ENCODE assay signal across 21 cellular contexts in genomic region chr21:35737425-35737824, GRCh38.
DNase-seq lines count a peak whose midpoint lies in the region; ATAC-seq, FAIRE-seq and TF ChIP-seq lines count a peak whose summit lies in the region.
"Had no signal": no experiment of that assay in that cellular context is flagged by ENCODE, and none has a peak within 500 bp of the region (broad histone marks: within the 10 kb centered on the region; RNA-seq: fewer than 3 reads in every experiment).

No MANE protein-coding gene starts in this region.

- no peak overlapping the region for H3K4me3 Mint-ChIP-seq in activated T-cell treated with anti-CD3 and anti-CD28 coated beads, Interleukin-2, amount 50 U/mL, for 72 hours
- H3K4me3 Mint-ChIP-seq: CD8-positive, alpha-beta T cell had no signal

- intact Hi-C loops in left ventricle myocardium inferior (cut with micrococcal nuclease) (no loop called here), left ventricle myocardium superior (cut with micrococcal nuclease) (no loop called here), mammary epithelial cell (cut with micrococcal nuclease) (no loop called here)

- TF ChIP-seq CTCF in left ventricle myocardium inferior (IDR thresholded peaks at IDR 0.05; ENCODE audit: borderline replicate concordance) (no peak), mammary epithelial cell (conservative IDR thresholded peaks at IDR 0.05 in 1 of 2, IDR thresholded peaks at IDR 0.05 in 1 of 2; ENCODE audit: extremely low read depth in 1 of 2, insufficient read depth in 1 of 2, low read depth in 1 of 2, low read length in 2 of 2) (no peak), osteoblast (IDR thresholded peaks at IDR 0.05; ENCODE audit: extremely low read depth, low read depth, low read length) (no peak)

- no peak for ATAC-seq in left ventricle myocardium superior
- no peak for ATAC-seq in activated T-cell treated with anti-CD3 and anti-CD28 coated beads, Interleukin-2, amount 50 U/mL, for 72 hours (replicated peaks in 1 of 2)
- ATAC-seq: CD8-positive, alpha-beta T cell had no signal

- no peak overlapping the region for H3K9ac ChIP-seq in mammary epithelial cell (ENCODE audit: insufficient read depth, low read length)

- H3K27me3 Mint-ChIP-seq in activated T-cell treated with anti-CD3 and anti-CD28 coated beads, Interleukin-2, amount 50 U/mL, for 72 hours (ENCODE audit: low read depth) = peaks cover 7% of the 10 kb centered on the region

- in situ Hi-C loops in mammary epithelial cell (cut with MboI; ENCODE audit: low sequenced_read_pairs in 2 of 2) = no loop called here

- H2AFZ ChIP-seq in mammary epithelial cell (ENCODE audit: low read depth, low read length) (peak overlapping the region; percentile 89), osteoblast (ENCODE audit: low read length) (peak overlapping the region; percentile 62)

- no peak for FAIRE-seq in small intestine (lab: Jason Lieb, UNC)
- FAIRE-seq: A204.1, G401.6, H1 had no signal

- H3K9me3 Mint-ChIP-seq in activated T-cell treated with anti-CD3 and anti-CD28 coated beads, Interleukin-2, amount 50 U/mL, for 72 hours = peaks cover 3 to 4% of the 10 kb centered on the region in 2 donors

- BruUV-seq in mammary epithelial cell (replicated peaks; lab: Mats Ljungman, UMichigan) = no TSS peak

- H3K4me3 ChIP-seq in left ventricle myocardium inferior = no peak overlapping the region
- H3K4me3 ChIP-seq in mammary epithelial cell (replicated peaks in 1 of 3; ENCODE audit: insufficient read depth in 1 of 3, low read depth in 2 of 3, low read length in 3 of 3) = no peak overlapping the region
- peak overlapping the region; percentile 1 for H3K4me3 ChIP-seq in osteoblast (ENCODE audit: insufficient read depth, low read length)
- H3K4me3 ChIP-seq in small intestine (ENCODE audit: low read depth in 1 of 2, low read length in 2 of 2) = no peak overlapping the region

- H3K36me3 Mint-ChIP-seq in activated T-cell treated with anti-CD3 and anti-CD28 coated beads, Interleukin-2, amount 50 U/mL, for 72 hours (ENCODE audit: insufficient read depth in 2 of 2) = no peaks in the 10 kb centered on the region
- H3K36me3 Mint-ChIP-seq: CD8-positive, alpha-beta T cell had no signal

- H3K27ac Mint-ChIP-seq in activated T-cell treated with anti-CD3 and anti-CD28 coated beads, Interleukin-2, amount 50 U/mL, for 72 hours = no peak overlapping the region
- H3K27ac Mint-ChIP-seq: CD8-positive, alpha-beta T cell had no signal

- WGBS in mammary epithelial cell (ENCODE audit: low coverage, missing lambda C conversion rate) = 55% methylated on average over 4 of the region's 4 CpGs
- WGBS in small intestine, 3 donors = 74 to 94% (median 82%) methylated on average over 4 of the region's 4 CpGs

- no peaks in the 10 kb centered on the region for H3K4me1 Mint-ChIP-seq in activated T-cell treated with anti-CD3 and anti-CD28 coated beads, Interleukin-2, amount 50 U/mL, for 72 hours (ENCODE audit: low read depth)

- H4K20me1 ChIP-seq in mammary epithelial cell (ENCODE audit: insufficient read depth, low read length) (no peaks in the 10 kb centered on the region), osteoblast (ENCODE audit: insufficient read depth, low read length) (no peaks in the 10 kb centered on the region)

- H3K27ac ChIP-seq in left ventricle myocardium inferior (replicated peaks) (peak overlapping the region; percentile 46), mammary epithelial cell (ENCODE audit: insufficient read depth, low read depth, low read length) (no peak overlapping the region), osteoblast (ENCODE audit: low read depth, low read length) (peak overlapping the region; percentile 87), small intestine (ENCODE audit: low read depth in 1 of 2, low read length in 1 of 2) (no peak overlapping the region)

- H3K4me1 ChIP-seq in left ventricle myocardium inferior (peaks cover 5% of the 10 kb centered on the region), mammary epithelial cell (ENCODE audit: insufficient read depth, low read length) (peaks cover 15% of the 10 kb centered on the region), osteoblast (ENCODE audit: insufficient read depth, low read length) (peaks cover 27% of the 10 kb centered on the region), small intestine (ENCODE audit: control insufficient read depth in 2 of 2, insufficient read depth in 1 of 2, low read depth in 1 of 2, low read length in 1 of 2) (no peaks in the 10 kb centered on the region)
- H3K4me1 ChIP-seq: Caco-2 had no signal

- H3K4me2 ChIP-seq in mammary epithelial cell (ENCODE audit: insufficient read depth, low read depth, low read length) = no peak overlapping the region
- H3K4me2 ChIP-seq in osteoblast (ENCODE audit: insufficient read depth, low read length) = peak overlapping the region; percentile 55

- H3K9me3 ChIP-seq in left ventricle myocardium inferior (replicated peaks) = peaks cover 26% of the 10 kb centered on the region
- H3K9me3 ChIP-seq in mammary epithelial cell (replicated peaks; ENCODE audit: insufficient read depth, low read length) = no peaks in the 10 kb centered on the region
- H3K9me3 ChIP-seq in osteoblast (ENCODE audit: low read depth, low read length) = no peaks in the 10 kb centered on the region
- H3K9me3 ChIP-seq in small intestine (ENCODE audit: control insufficient read depth, low read depth) = no peaks in the 10 kb centered on the region
- H3K9me3 ChIP-seq: Caco-2 had no signal

- H3K36me3 ChIP-seq in left ventricle myocardium inferior (no peaks in the 10 kb centered on the region), mammary epithelial cell (ENCODE audit: insufficient read depth, low read length) (no peaks in the 10 kb centered on the region), osteoblast (ENCODE audit: insufficient read depth, low read length) (no peaks in the 10 kb centered on the region), small intestine (ENCODE audit: control insufficient read depth in 2 of 2, insufficient read depth in 2 of 2, low read length in 2 of 2) (no peaks in the 10 kb centered on the region)

- dilution Hi-C loops in mammary epithelial cell (cut with HindIII; ENCODE audit: low sequenced_read_pairs) = no loop called here

- CTCF ChIA-PET in mammary epithelial cell (lab: Charles Lee; ENCODE audit: low non-redundant PET) = no interaction called here

- DNase-seq in left ventricle myocardium inferior (no peak), left ventricle myocardium superior (no peak), mammary epithelial cell (no peak), osteoblast (ENCODE audit: insufficient read length, low spot score, missing footprints) (no peak), small intestine (no peak), retina (no peak)
- DNase-seq in activated T-cell treated with anti-CD3 and anti-CD28 coated beads, Interleukin-2, amount 50 U/mL, for 72 hours = no peak
- DNase-seq: Caco-2; CD8-positive, alpha-beta T cell; HCEC 1CT; IMR-90; KG1; MM.1S; NCI-H1694 treated with DMSO at 0.1 percent for 48 hours; NCI-H2081; NCI-H2227 treated with DMSO at 0.1 percent for 48 hours; NCI-H526 treated with DMSO at 0.1 percent for 48 hours; RPMI8226 had no signal

- H3K27me3 ChIP-seq in left ventricle myocardium inferior (ENCODE audit: low read depth) (peaks cover 7% of the 10 kb centered on the region), mammary epithelial cell (ENCODE audit: insufficient read depth, low read length) (no peaks in the 10 kb centered on the region), osteoblast (ENCODE audit: insufficient read depth, low read length) (no peaks in the 10 kb centered on the region), small intestine (ENCODE audit: control insufficient read depth in 2 of 2, insufficient read depth in 2 of 2, low read length in 2 of 2) (no peaks in the 10 kb centered on the region)

- no peaks in the 10 kb centered on the region for H3K79me2 ChIP-seq in mammary epithelial cell (ENCODE audit: insufficient read depth, low read length)
- no peaks in the 10 kb centered on the region for H3K79me2 ChIP-seq in osteoblast (ENCODE audit: insufficient read depth, low read length)

Comparison
In these comparisons a context has a peak if more than half of its experiments do, and no peak if none do; other contexts are left out.
1. H3K27ac ChIP-seq: peak in left ventricle myocardium inferior (single experiment) and osteoblast (single experiment); none in mammary epithelial cell (single experiment) and small intestine (0 of 2).